In the genomic region with DNA sequence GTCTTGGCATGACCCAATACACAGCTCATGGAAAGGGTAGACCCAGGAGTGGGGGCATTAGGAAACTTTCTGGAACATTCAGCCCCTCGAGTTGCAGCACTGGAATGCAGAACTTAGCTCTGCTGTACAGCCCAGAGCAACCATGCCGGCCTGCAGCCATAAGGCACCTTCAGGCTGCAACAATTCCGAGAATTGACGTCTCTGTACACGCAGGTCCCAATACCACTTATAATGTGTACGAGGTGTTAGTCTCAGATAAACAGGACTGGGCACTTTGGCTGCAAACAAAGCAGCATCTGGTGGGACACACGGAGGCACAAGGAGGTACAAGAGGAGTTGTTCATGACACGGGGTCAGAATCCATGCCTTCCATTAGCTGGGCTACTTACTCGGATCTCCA, we compare ENCODE assay signal across 1 cellular context.
TF ChIP-seq lines count a peak whose summit lies in the region.

No MANE protein-coding gene starts in this region.

TF ChIP-seq in GM12878, 131 proteins besides CTCF, POLR2A, EP300 and RAD21:
- TF ChIP-seq CEBPZ (IDR thresholded peaks at IDR 0.05; ENCODE audit: low read depth, low read length) = no peak
TF ChIP-seq in GM12878: peak in this region for 0.
